Comparison of ENCODE assay signal across 19 cellular contexts in the genomic region with DNA sequence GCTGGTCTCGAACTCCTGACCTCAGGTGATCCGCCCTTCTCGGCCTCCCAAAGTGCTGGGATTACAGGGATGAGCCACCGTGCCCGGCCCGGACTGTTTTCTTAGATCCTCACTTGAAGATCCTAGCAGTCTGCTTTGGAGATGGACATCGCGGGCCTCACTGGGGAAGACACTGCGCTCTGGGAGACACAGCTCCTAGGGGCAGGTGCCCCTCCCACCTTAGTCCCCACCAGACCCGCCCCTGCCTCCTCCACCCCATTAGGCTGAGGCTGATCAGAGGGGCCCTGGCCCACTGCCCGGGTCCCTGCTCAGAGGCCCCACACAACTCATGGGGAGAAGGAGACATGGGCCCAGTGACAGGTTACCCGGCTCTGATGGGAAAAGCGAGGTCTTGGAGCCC. TPM values are rescaled to one million over a fixed set of nuclear protein-coding genes. Genes with fewer than 3 reads are reported as not detected.
DNase-seq lines count a peak whose midpoint lies in the region; ATAC-seq and TF ChIP-seq lines count a peak whose summit lies in the region.
"Had no signal": no experiment of that assay in that cellular context is flagged by ENCODE, and none has a peak within 500 bp of the region (broad histone marks: within the 10 kb centered on the region; RNA-seq: fewer than 3 reads in every experiment).

No MANE protein-coding gene starts in this region.

- H3K9me3 Mint-ChIP-seq in stimulated activated naive CD8-positive, alpha-beta T cell treated with anti-CD3 and anti-CD28 coated beads, Interleukin-15, amount 100 ng/mL, for 72 hours = no peaks in the 10 kb centered on the region
- no peaks in the 10 kb centered on the region for H3K9me3 Mint-ChIP-seq in mesothelial cell of epicardium
- no peaks in the 10 kb centered on the region for H3K9me3 Mint-ChIP-seq in activated T-cell treated with anti-CD3 and anti-CD28 coated beads, Interleukin-2, amount 50 U/mL, for 4 hours

- H3K4me3 ChIP-seq in PC-9 (no peak overlapping the region), OCI-LY7 (ENCODE audit: low read depth, low read length, poor library complexity, severe bottlenecking) (no peak overlapping the region), uterus (no peak overlapping the region)
- H3K4me3 ChIP-seq: SK-N-MC had no signal

- peaks cover 4% of the 10 kb centered on the region; the same call in 1 of the 2 replicates for H3K9me3 ChIP-seq in PC-9 (ENCODE audit: insufficient read depth, low read depth)
- H3K9me3 ChIP-seq in OCI-LY7 (ENCODE audit: low read length) = no peaks in the 10 kb centered on the region
- no peaks in the 10 kb centered on the region for H3K9me3 ChIP-seq in uterus

- peak; percentile 37 for ATAC-seq in stimulated activated naive CD8-positive, alpha-beta T cell treated with anti-CD3 and anti-CD28 coated beads, Interleukin-15, amount 100 ng/mL, for 72 hours
- no peak for ATAC-seq in stimulated activated naive CD8-positive, alpha-beta T cell treated with anti-CD3 and anti-CD28 coated beads, Interleukin-15, Interleukin-2, amounts not matched to agents 100 U/mL and 50 U/mL, for 24 hours
- ATAC-seq in activated T-cell treated with anti-CD3 and anti-CD28 coated beads, Interleukin-2, amount 50 U/mL, for 4 hours = no peak

- no peaks in the 10 kb centered on the region for H3K36me3 Mint-ChIP-seq in mesothelial cell of epicardium
- H3K36me3 Mint-ChIP-seq in activated T-cell treated with anti-CD3 and anti-CD28 coated beads, Interleukin-2, amount 50 U/mL, for 4 hours (ENCODE audit: insufficient read depth) = no peaks in the 10 kb centered on the region
- H3K36me3 Mint-ChIP-seq: CD8-positive, alpha-beta memory T cell had no signal

- H3K36me3 ChIP-seq in PC-9 (ENCODE audit: low read depth) = no peaks in the 10 kb centered on the region
- H3K36me3 ChIP-seq in OCI-LY7 (ENCODE audit: insufficient read depth, low read length) = no peaks in the 10 kb centered on the region
- H3K36me3 ChIP-seq in uterus = no peaks in the 10 kb centered on the region

- H3K27ac Mint-ChIP-seq in stimulated activated naive CD8-positive, alpha-beta T cell treated with anti-CD3 and anti-CD28 coated beads, Interleukin-15, amount 100 ng/mL, for 72 hours = no peak overlapping the region
- H3K27ac Mint-ChIP-seq in mesothelial cell of epicardium = no peak overlapping the region
- H3K27ac Mint-ChIP-seq: CD8-positive, alpha-beta memory T cell had no signal

- TF ChIP-seq POLR2A in uterus (IDR thresholded peaks at IDR 0.05) = no peak

- H3F3A ChIP-seq in PC-9 (ENCODE audit: insufficient read depth, low read depth) = peaks cover 37% of the 10 kb centered on the region

- H3K27me3 Mint-ChIP-seq in stimulated activated naive CD8-positive, alpha-beta T cell treated with anti-CD3 and anti-CD28 coated beads, Interleukin-15, amount 100 ng/mL, for 72 hours = peaks cover 50% of the 10 kb centered on the region
- peaks cover 3% of the 10 kb centered on the region for H3K27me3 Mint-ChIP-seq in mesothelial cell of epicardium (ENCODE audit: low read depth)
- H3K27me3 Mint-ChIP-seq in activated T-cell treated with anti-CD3 and anti-CD28 coated beads, Interleukin-2, amount 50 U/mL, for 4 hours (ENCODE audit: low read depth) = peaks cover 40% of the 10 kb centered on the region

- H4K20me1 ChIP-seq in PC-9 (ENCODE audit: insufficient read depth) (no peaks in the 10 kb centered on the region), OCI-LY7 (ENCODE audit: insufficient read depth, low read length) (no peaks in the 10 kb centered on the region)

- TF ChIP-seq CTCF in PC-9 (conservative IDR thresholded peaks at IDR 0.05) = no peak
- TF ChIP-seq CTCF in mesothelial cell of epicardium (IDR thresholded peaks at IDR 0.05; ENCODE audit: unreplicated experiment) = no peak
- no peak for TF ChIP-seq CTCF in OCI-LY7 (conservative IDR thresholded peaks at IDR 0.05; ENCODE audit: low read length)
- TF ChIP-seq CTCF in GM10266 (IDR thresholded peaks at IDR 0.05; ENCODE audit: control insufficient read depth, insufficient read depth, low read depth, missing control alignments) = no peak
- no peak for TF ChIP-seq CTCF in uterus (IDR thresholded peaks at IDR 0.05)

- H2AFZ ChIP-seq in PC-9 = no peak overlapping the region
- H2AFZ ChIP-seq in OCI-LY7 (ENCODE audit: low read length) = no peak overlapping the region

- H3K4me1 ChIP-seq in PC-9 (replicated peaks; ENCODE audit: insufficient read depth) = peaks cover 63% of the 10 kb centered on the region
- H3K4me1 ChIP-seq in OCI-LY7 (ENCODE audit: insufficient read depth, low read length, poor library complexity, severe bottlenecking) = no peaks in the 10 kb centered on the region
- H3K4me1 ChIP-seq in uterus = no peaks in the 10 kb centered on the region

- intact Hi-C loops in PC-9 (cut with micrococcal nuclease; ENCODE audit: unreplicated experiment) (loop anchor here (1.0 to 2.0 kb wide), 5 partner anchors 14 to 510 kb away; no protein-coding TSS in a partner anchor), OCI-LY7 (cut with micrococcal nuclease; ENCODE audit: unreplicated experiment) (loop anchor here (1.0 to 2.0 kb wide), 3 partner anchors 115 to 202 kb away; no protein-coding TSS in a partner anchor), uterus (cut with DNase I; ENCODE audit: low total_unique reads) (no loop called here)

- POLR2A ChIA-PET in PC-9 (lab: Charles Lee; ENCODE audit: unreplicated experiment) (interaction anchor here (0.7 kb wide), 1 partner anchor 261 kb away, joined by 20 read pairs; no protein-coding TSS in a partner anchor), OCI-LY7 (lab: Charles Lee) (no interaction called here)

- H3K79me2 ChIP-seq in PC-9 (ENCODE audit: low read depth) (no peaks in the 10 kb centered on the region), OCI-LY7 (ENCODE audit: insufficient read depth, low read depth, low read length) (no peaks in the 10 kb centered on the region)

- peaks cover 28% of the 10 kb centered on the region for H3K4me1 Mint-ChIP-seq in stimulated activated naive CD8-positive, alpha-beta T cell treated with anti-CD3 and anti-CD28 coated beads, Interleukin-15, amount 100 ng/mL, for 72 hours
- peaks cover 6% of the 10 kb centered on the region for H3K4me1 Mint-ChIP-seq in mesothelial cell of epicardium
- peaks cover 7% of the 10 kb centered on the region for H3K4me1 Mint-ChIP-seq in activated T-cell treated with anti-CD3 and anti-CD28 coated beads, Interleukin-2, amount 50 U/mL, for 4 hours (ENCODE audit: low read depth)

- H3K4me2 ChIP-seq in PC-9 (peak overlapping the region; percentile 64; the same call in 1 of the 2 replicates), OCI-LY7 (ENCODE audit: low read length) (no peak overlapping the region)

- DNase-seq in stimulated activated naive CD8-positive, alpha-beta T cell treated with anti-CD3 and anti-CD28 coated beads, Interleukin-15, amount 100 ng/mL, for 72 hours = no peak
- no peak for DNase-seq in stimulated activated naive CD8-positive, alpha-beta T cell treated with anti-CD3 and anti-CD28 coated beads, Interleukin-15, Interleukin-2, amounts not matched to agents 100 U/mL and 50 U/mL, for 24 hours
- DNase-seq in PC-9 (peak in 1 of 2 experiments; percentile 9), mesothelial cell of epicardium (ENCODE audit: low spot score in 2 of 2, unreplicated experiment in 2 of 2) (no peak), OCI-LY7 (ENCODE audit: low spot score) (no peak), GM10266 (ENCODE audit: extremely low spot score) (no peak), uterus (no peak)
- no peak for DNase-seq in activated T-cell treated with anti-CD3 and anti-CD28 coated beads, Interleukin-2, amount 50 U/mL, for 4 hours
- DNase-seq: NCI-H510A treated with DMSO at 0.1 percent for 48 hours, NCI-H748 treated with DMSO at 0.1 percent for 48 hours had no signal

- no TSS peak for BruUV-seq in PC-9 (replicated peaks; lab: Mats Ljungman, UMichigan)
- no TSS peak for BruUV-seq in OCI-LY7 (replicated peaks; lab: Mats Ljungman, UMichigan)

- H3K27ac ChIP-seq in PC-9 (no peak overlapping the region), OCI-LY7 (ENCODE audit: low read depth, low read length, poor library complexity, severe bottlenecking) (no peak overlapping the region), uterus (no peak overlapping the region)
- H3K27ac ChIP-seq: C4-2B, HL-60, KMS-11, SK-N-MC had no signal

- CTCF ChIA-PET in PC-9 (lab: Charles Lee) = interaction anchor here (0.7 to 1.2 kb wide), 3 partner anchors 115 to 798 kb away, joined by 3 to 16 read pairs (median 3); no protein-coding TSS in a partner anchor
- CTCF ChIA-PET in OCI-LY7 (lab: Charles Lee; ENCODE audit: unreplicated experiment) = no interaction called here

- H3K4me3 Mint-ChIP-seq in stimulated activated naive CD8-positive, alpha-beta T cell treated with anti-CD3 and anti-CD28 coated beads, Interleukin-15, amount 100 ng/mL, for 72 hours = peak overlapping the region in 1 of 2 donors; percentile 14
- peak overlapping the region; percentile 36 for H3K4me3 Mint-ChIP-seq in mesothelial cell of epicardium
- no peak overlapping the region for H3K4me3 Mint-ChIP-seq in activated T-cell treated with anti-CD3 and anti-CD28 coated beads, Interleukin-2, amount 50 U/mL, for 4 hours

- H3K27me3 ChIP-seq in PC-9 (ENCODE audit: insufficient read depth, low read depth) (no peaks in the 10 kb centered on the region), uterus (peaks cover 0 to 3% of the 10 kb centered on the region in 2 donors)

- H3K9me2 ChIP-seq in PC-9 (ENCODE audit: insufficient read depth) = no peaks in the 10 kb centered on the region
- no peaks in the 10 kb centered on the region for H3K9me2 ChIP-seq in OCI-LY7 (ENCODE audit: insufficient read depth, low read length)

RNA-seq across cellular contexts. Expression of a gene that starts 11.3 kb away (rescaled TPM):
- total RNA-seq in PC-9 (2021) (41.1 and 50.3 TPM in 2 replicates), mesothelial cell of epicardium (30.0 to 35.8 TPM (median 31.6 TPM) in 3 replicates), OCI-LY7 (2022) (34.5 and 35.9 TPM in 2 replicates), uterus (10 to 100 TPM in 2 of 4 donors, 1 to 10 TPM in 2; 4.1 to 30.7 (median 17.4) TPM)
- 10 to 100 TPM; 22.2 to 24.5 (median 22.8) TPM for total RNA-seq in activated T-cell treated with anti-CD3 and anti-CD28 coated beads, Interleukin-2, amount 50 U/mL, for 4 hours
- 27.6 and 28.8 TPM in 2 replicates for total RNA-seq in OCI-LY7 (2014; rRNA removed; shearing (Covaris generic))

RNA-seq across cellular contexts. Expression of a gene that starts 17.4 kb away (rescaled TPM):
- total RNA-seq in PC-9 (2021) (2.0 and 3.4 TPM in 2 replicates), mesothelial cell of epicardium (not detected in 3 replicates), OCI-LY7 (2022) (not detected in 2 replicates), uterus (under 1 TPM in 1 of 4 donors, not detected in 3; 0.97 TPM)
- total RNA-seq in activated T-cell treated with anti-CD3 and anti-CD28 coated beads, Interleukin-2, amount 50 U/mL, for 4 hours = not detected
- total RNA-seq in OCI-LY7 (2014; rRNA removed; shearing (Covaris generic)) = not detected in 2 replicates
- total RNA-seq: A172; CD8-positive, alpha-beta memory T cell; Daoy; HT1080; RPMI7951 had no signal

RNA-seq across cellular contexts. Expression of a gene that starts 45.5 kb away (rescaled TPM):
- total RNA-seq in PC-9 (2021) = 346 and 586 TPM in 2 replicates
- total RNA-seq in mesothelial cell of epicardium = 215 to 224 TPM (median 217 TPM) in 3 replicates
- total RNA-seq in activated T-cell treated with anti-CD3 and anti-CD28 coated beads, Interleukin-2, amount 50 U/mL, for 4 hours = 10 to 100 TPM; 26.1 to 31.9 (median 28.1) TPM
- 0.44 TPM in 1 of 2 replicates, not detected in the other for total RNA-seq in OCI-LY7 (2014; rRNA removed; shearing (Covaris generic))
- total RNA-seq in OCI-LY7 (2022) = not detected in 2 replicates
- total RNA-seq in uterus = 10 to 100 TPM in 3 of 4 donors, 1 to 10 TPM in 1; 2.9 to 96.5 (median 20.5) TPM
